17 cellular contexts compared by ENCODE assay signal in the genomic region with DNA sequence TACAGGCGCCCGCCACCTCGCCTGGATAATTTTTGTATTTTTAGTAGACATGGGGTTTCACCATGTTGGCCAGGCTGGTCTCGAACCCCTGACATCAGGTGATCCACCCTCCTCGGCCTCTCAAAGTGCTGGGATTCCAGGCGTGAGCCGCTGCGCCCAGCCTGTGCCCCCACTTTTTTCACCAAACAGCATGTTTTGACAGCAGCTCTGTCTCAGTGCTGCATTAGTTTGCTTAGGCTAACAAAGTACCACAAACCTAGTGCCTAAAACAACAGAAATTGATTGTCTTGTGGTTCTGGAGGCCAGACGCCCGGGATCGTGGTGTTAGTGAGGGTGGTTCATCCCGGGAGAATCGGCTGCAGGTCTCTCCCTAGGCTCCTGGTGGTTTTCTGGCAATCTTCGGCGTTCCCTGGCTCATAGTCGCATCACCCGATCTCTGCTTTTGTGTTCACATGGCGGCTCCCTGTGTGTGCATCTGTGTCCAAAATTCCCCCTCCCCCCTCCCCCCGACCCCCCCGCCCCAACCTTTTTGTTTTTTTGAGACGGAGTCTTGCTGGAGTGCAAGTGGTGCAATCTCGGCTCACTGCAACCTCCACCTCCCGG. TPM values are rescaled to one million over a fixed set of nuclear protein-coding genes. Genes with fewer than 3 reads are reported as not detected.
DNase-seq lines count a peak whose midpoint lies in the region; ATAC-seq and TF ChIP-seq lines count a peak whose summit lies in the region.
"Had no signal": no experiment of that assay in that cellular context is flagged by ENCODE, and none has a peak within 500 bp of the region (broad histone marks: within the 10 kb centered on the region; RNA-seq: fewer than 3 reads in every experiment).

No MANE protein-coding gene starts in this region.

- peaks cover 0 to 20% (median 7%) of the 10 kb centered on the region in 4 donors for H3K4me1 ChIP-seq in stomach
- H3K4me1 ChIP-seq: Peyer's patch had no signal

- no peaks in the 10 kb centered on the region for H3K9me3 ChIP-seq in stomach
- H3K9me3 ChIP-seq: Peyer's patch had no signal

- ATAC-seq in GM21528 (IDR thresholded peaks at IDR 0.05; ENCODE audit: low FRiP score, unreplicated experiment), result no peak

- intact Hi-C loops in stomach (cut with DNase I; ENCODE audit: low total_unique reads), result no loop called here

- 74 to 86% (median 81%) methylated on average over 21 to 23 of the region's 23 CpGs for WGBS in stomach, 5 donors

- H3K27me3 ChIP-seq in stomach, result peaks cover 0 to 7% (median 0%) of the 10 kb centered on the region in 3 donors
- H3K27me3 ChIP-seq: Peyer's patch had no signal

- H3K36me3 ChIP-seq in stomach, result peaks cover 0 to 31% (median 14%) of the 10 kb centered on the region in 4 donors

- no peak overlapping the region for H3K4me3 ChIP-seq in stomach
- H3K4me3 ChIP-seq: Peyer's patch had no signal

- TF ChIP-seq EP300 in stomach (IDR thresholded peaks at IDR 0.05), result no peak

- no peak for TF ChIP-seq POLR2A in stomach (IDR thresholded peaks at IDR 0.05)

- TF ChIP-seq CTCF in stomach (IDR thresholded peaks at IDR 0.05), result no peak

- H3K27ac ChIP-seq in caudate nucleus (ENCODE audit: low read depth, low read length) (peak overlapping the region; percentile 90), stomach (peak overlapping the region in 3 of 5 donors; percentile 7 to 64 (median 27))
- H3K27ac ChIP-seq: HL-60 had no signal

- peak; percentile 36 for DNase-seq in HuH-7 (ENCODE audit: low spot score)
- DNase-seq in caudate nucleus (lab: John Stamatoyannopoulos, UW), result peak in 1 of 61 donors; percentile 66
- DNase-seq in myocyte (ENCODE audit: low read depth), result peak; percentile 5
- DNase-seq in stomach, result no peak
- no peak for DNase-seq in H4 (ENCODE audit: low spot score)
- DNase-seq in NCI-H2171 treated with DMSO at 0.1 percent for 48 hours (lab: John Stamatoyannopoulos, UW), result no peak
- DNase-seq: CD4-positive, alpha-beta memory T cell; HFFc6; KG1; NCI-H1105; NCI-H2171; NCI-H82; Peyer's patch; SIG-M5 had no signal

RNA-seq across cellular contexts. Expression of gene MYH14, which starts 30.0 kb away (rescaled TPM):
- total RNA-seq in myocyte, result not detected in 2 replicates
- not detected for polyA plus RNA-seq in myocyte (2012)
- 100 to 1,000 TPM in 1 of 5 donors, 10 to 100 TPM in 4; 21.6 to 392 (median 62.5) TPM for total RNA-seq in stomach
- 10 to 100 TPM; 23.7 to 54.2 (median 27.9) TPM for polyA plus RNA-seq in stomach
- 3.2 and 3.8 TPM in 2 replicates for total RNA-seq in H4 (2014; rRNA removed; shearing (Covaris generic))
- total RNA-seq: CD4-positive, alpha-beta memory T cell; MCF 10A had no signal
- polyA plus RNA-seq: CD4-positive, alpha-beta memory T cell had no signal

Comparison
In these comparisons a context has a peak if more than half of its experiments do, and no peak if none do; other contexts are left out.
1. DNase-seq: peak in HuH-7 (single experiment) and myocyte (single experiment); none in stomach (single experiment), H4 (single experiment) and NCI-H2171 treated with DMSO at 0.1 percent for 48 hours (single experiment).